18 cellular contexts compared by ENCODE assay signal in the genomic region with DNA sequence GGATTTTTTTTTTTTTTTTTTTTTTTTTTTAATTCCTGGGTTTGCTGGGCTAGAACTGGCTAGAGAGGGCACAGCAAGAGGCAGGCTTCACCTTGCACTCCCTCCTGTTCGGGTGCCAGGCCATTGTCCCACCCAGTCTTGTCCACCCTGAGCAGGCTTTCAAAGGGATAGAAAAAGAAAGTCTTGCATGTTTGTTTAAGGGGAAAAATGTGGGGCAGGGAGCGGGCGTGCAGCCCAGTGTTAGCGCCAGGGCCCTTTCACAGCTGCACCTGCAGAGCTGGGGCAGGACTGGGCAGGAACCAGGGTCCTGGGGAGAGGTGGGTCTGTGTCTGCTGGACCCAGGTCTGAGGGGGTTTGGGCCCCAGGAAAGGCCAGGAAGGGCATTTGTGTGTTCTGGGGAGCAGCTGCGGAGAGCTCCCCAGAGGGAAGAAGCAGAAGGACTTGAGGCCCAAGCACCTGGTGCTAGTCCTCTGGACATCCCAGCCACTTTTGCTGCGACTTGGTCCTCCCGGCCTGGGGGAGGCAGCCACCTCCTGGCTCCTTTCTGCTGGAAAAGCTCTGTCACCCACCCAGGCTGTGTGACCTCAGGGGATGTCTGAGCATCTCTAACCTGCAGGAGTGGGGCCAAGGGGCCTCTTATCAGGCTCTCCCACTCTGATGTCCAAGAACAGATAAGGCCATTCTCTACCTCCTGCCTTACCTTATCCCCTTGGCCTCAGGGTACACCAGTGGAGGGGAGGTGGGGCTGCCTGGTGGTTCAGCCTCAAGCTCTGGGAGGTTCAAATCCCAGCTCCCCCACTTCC. TPM values are rescaled to one million over a fixed set of nuclear protein-coding genes. Genes with fewer than 3 reads are reported as not detected.
DNase-seq lines count a peak whose midpoint lies in the region; ATAC-seq and TF ChIP-seq lines count a peak whose summit lies in the region.
"Had no signal": no experiment of that assay in that cellular context is flagged by ENCODE, and none has a peak within 500 bp of the region (broad histone marks: within the 10 kb centered on the region; RNA-seq: fewer than 3 reads in every experiment).

No MANE protein-coding gene starts in this region.

- H3K4me3 Mint-ChIP-seq in CD8-positive, alpha-beta T cell: peak overlapping the region; percentile 15
- no peak overlapping the region for H3K4me3 Mint-ChIP-seq in activated naive CD8-positive, alpha-beta T cell treated with anti-CD3 and anti-CD28 coated beads for 36 hours
- peak overlapping the region in 7 of 10 donors; percentile 21 to 87 (median 79) for H3K4me3 Mint-ChIP-seq in naive thymus-derived CD4-positive, alpha-beta T cell
- H3K4me3 Mint-ChIP-seq: activated naive CD4-positive, alpha-beta T cell treated with anti-CD3 and anti-CD28 coated beads for 36 hours had no signal

- POLR2A ChIA-PET in A673 (lab: Charles Lee; ENCODE audit: low non-redundant PET): no interaction called here
- POLR2A ChIA-PET in CD8-positive, alpha-beta T cell (lab: Charles Lee): interaction anchor here (0.5 to 4.5 kb wide), 3 partner anchors 8 to 88 kb away, joined by 4 to 26 read pairs (median 4); no protein-coding TSS in a partner anchor
- POLR2A ChIA-PET in naive thymus-derived CD4-positive, alpha-beta T cell (lab: Charles Lee): interaction anchor here (0.7 to 2.1 kb wide), 8 partner anchors 11 to 548 kb away, joined by 3 to 9 read pairs (median 3); no protein-coding TSS in a partner anchor

- peak overlapping the region; percentile 98 for H3K27ac Mint-ChIP-seq in CD8-positive, alpha-beta T cell
- peak overlapping the region; percentile 83 for H3K27ac Mint-ChIP-seq in activated naive CD8-positive, alpha-beta T cell treated with anti-CD3 and anti-CD28 coated beads for 36 hours
- H3K27ac Mint-ChIP-seq in naive thymus-derived CD4-positive, alpha-beta T cell: peak overlapping the region; percentile 83 to 99 (median 94)

- no peak for TF ChIP-seq POLR2A in testis (IDR thresholded peaks at IDR 0.05)

- TF ChIP-seq CTCF in A673 (conservative IDR thresholded peaks at IDR 0.05; ENCODE audit: low read depth, low read length) (no peak), testis (IDR thresholded peaks at IDR 0.05) (no peak)
- no peak for TF ChIP-seq CTCF in CD8-positive, alpha-beta T cell (IDR thresholded peaks at IDR 0.05)

- 87 to 95% methylated on average over 3 to 7 of the region's 7 CpGs for WGBS in testis, 2 donors

- peaks cover 73% of the 10 kb centered on the region for H3K4me1 Mint-ChIP-seq in CD8-positive, alpha-beta T cell (ENCODE audit: low read depth)
- H3K4me1 Mint-ChIP-seq in activated naive CD8-positive, alpha-beta T cell treated with anti-CD3 and anti-CD28 coated beads for 36 hours: peaks cover 35% of the 10 kb centered on the region
- peaks cover 31 to 91% (median 68%) of the 10 kb centered on the region in 7 donors for H3K4me1 Mint-ChIP-seq in naive thymus-derived CD4-positive, alpha-beta T cell

- H3K9me3 ChIP-seq in A673 (ENCODE audit: low read depth, low read length, poor library complexity, severe bottlenecking) (no peaks in the 10 kb centered on the region), testis (no peaks in the 10 kb centered on the region)
- no peaks in the 10 kb centered on the region for H3K9me3 ChIP-seq in CD8-positive, alpha-beta T cell (ENCODE audit: low read length)
- no peaks in the 10 kb centered on the region for H3K9me3 ChIP-seq in naive thymus-derived CD4-positive, alpha-beta T cell (ENCODE audit: control insufficient read depth in 2 of 3, low read length in 3 of 3)
- H3K9me3 ChIP-seq: gastrocnemius medialis had no signal

- H3K9me3 Mint-ChIP-seq in CD8-positive, alpha-beta T cell: no peaks in the 10 kb centered on the region
- H3K9me3 Mint-ChIP-seq in activated naive CD8-positive, alpha-beta T cell treated with anti-CD3 and anti-CD28 coated beads for 36 hours: no peaks in the 10 kb centered on the region
- H3K9me3 Mint-ChIP-seq in naive thymus-derived CD4-positive, alpha-beta T cell: peaks cover 0 to 6% (median 0%) of the 10 kb centered on the region in 11 donors
- H3K9me3 Mint-ChIP-seq: activated naive CD4-positive, alpha-beta T cell treated with anti-CD3 and anti-CD28 coated beads for 36 hours had no signal

- intact Hi-C loops in A673 (cut with micrococcal nuclease; ENCODE audit: unreplicated experiment) (no loop called here), testis (cut with DNase I; ENCODE audit: low total_unique reads) (no loop called here)
- intact Hi-C loops in CD8-positive, alpha-beta T cell (cut with DNase I, micrococcal nuclease): no loop called here
- intact Hi-C loops in naive thymus-derived CD4-positive, alpha-beta T cell (cut with micrococcal nuclease): no loop called here

- CTCF ChIA-PET in A673 (lab: Charles Lee): interaction anchor here (0.5 kb wide), 1 partner anchor 49 kb away, joined by 3 read pairs; the partner anchor contains the start of gene CPNE2
- CTCF ChIA-PET in CD8-positive, alpha-beta T cell (lab: Charles Lee): interaction anchor here (0.7 to 3.5 kb wide), 7 partner anchors 11 to 69 kb away, joined by 3 to 16 read pairs (median 4); no protein-coding TSS in a partner anchor
- CTCF ChIA-PET in naive thymus-derived CD4-positive, alpha-beta T cell (lab: Charles Lee): interaction anchor here (0.9 kb wide), 1 partner anchor 12 kb away, joined by 3 read pairs; no protein-coding TSS in a partner anchor

- H3K4me3 ChIP-seq in A673 (ENCODE audit: low read depth, low read length, poor library complexity, severe bottlenecking): no peak overlapping the region
- no peak overlapping the region for H3K4me3 ChIP-seq in CD8-positive, alpha-beta T cell (ENCODE audit: low read depth, low read length)
- H3K4me3 ChIP-seq in naive thymus-derived CD4-positive, alpha-beta T cell (ENCODE audit: low read length): no peak overlapping the region
- H3K4me3 ChIP-seq in testis: no peak overlapping the region
- H3K4me3 ChIP-seq: cardiac muscle cell, gastrocnemius medialis had no signal

- H3K27ac ChIP-seq in A673 (ENCODE audit: low read depth, low read length, poor library complexity, severe bottlenecking): peak overlapping the region; percentile 69
- H3K27ac ChIP-seq in CD8-positive, alpha-beta T cell (ENCODE audit: low read depth, low read length): no peak overlapping the region
- peak overlapping the region; percentile 63 for H3K27ac ChIP-seq in naive thymus-derived CD4-positive, alpha-beta T cell (ENCODE audit: low read depth, low read length)
- no peak overlapping the region for H3K27ac ChIP-seq in testis
- H3K27ac ChIP-seq: cardiac muscle cell, gastrocnemius medialis had no signal

- BruUV-seq in A673 (replicated peaks; lab: Mats Ljungman, UMichigan): no TSS peak

- DNase-seq in A673 (ENCODE audit: low spot score): no peak
- DNase-seq in CD8-positive, alpha-beta T cell: no peak
- no peak for DNase-seq in activated naive CD8-positive, alpha-beta T cell treated with anti-CD3 and anti-CD28 coated beads for 36 hours
- no peak for DNase-seq in naive thymus-derived CD4-positive, alpha-beta T cell
- DNase-seq in CD1c-positive myeloid dendritic cell (ENCODE audit: extremely low spot score): no peak
- no peak for DNase-seq in testis
- no peak for DNase-seq in OCI-M2 (lab: John Stamatoyannopoulos, UW; ENCODE audit: unreplicated experiment)
- DNase-seq: AML-193, gastrocnemius medialis, mesendoderm, MM.1S, NCI-H2029 treated with DMSO at 0.1 percent for 48 hours, NCI-H526 treated with DMSO at 0.1 percent for 48 hours, small intestine, T-helper 9 cell had no signal

- H3K27me3 ChIP-seq in A673 (replicated peaks; ENCODE audit: insufficient read depth, low read depth, low read length, poor library complexity): no peaks in the 10 kb centered on the region
- no peaks in the 10 kb centered on the region for H3K27me3 ChIP-seq in CD8-positive, alpha-beta T cell (ENCODE audit: insufficient read depth, low read length)
- H3K27me3 ChIP-seq in naive thymus-derived CD4-positive, alpha-beta T cell (ENCODE audit: control insufficient read depth in 2 of 2, insufficient read depth in 2 of 2, low read length in 2 of 2): no peaks in the 10 kb centered on the region
- H3K27me3 ChIP-seq in testis: no peaks in the 10 kb centered on the region
- H3K27me3 ChIP-seq: cardiac muscle cell, gastrocnemius medialis had no signal

- peaks cover 29% of the 10 kb centered on the region for H3K4me1 ChIP-seq in A673 (ENCODE audit: insufficient read depth, low read length, poor library complexity, severe bottlenecking)
- peaks cover 64% of the 10 kb centered on the region for H3K4me1 ChIP-seq in CD8-positive, alpha-beta T cell (ENCODE audit: insufficient read depth, low read length)
- H3K4me1 ChIP-seq in naive thymus-derived CD4-positive, alpha-beta T cell (ENCODE audit: control insufficient read depth in 2 of 2, insufficient read depth in 2 of 2, low read length in 2 of 2): peaks cover 30 to 53% of the 10 kb centered on the region in 2 donors
- H3K4me1 ChIP-seq in testis: peaks cover 11% of the 10 kb centered on the region

- no peaks in the 10 kb centered on the region for H3K36me3 ChIP-seq in A673 (ENCODE audit: insufficient read depth, low read length, poor library complexity, severe bottlenecking)
- peaks cover 4% of the 10 kb centered on the region for H3K36me3 ChIP-seq in CD8-positive, alpha-beta T cell (ENCODE audit: insufficient read depth, low read length)
- no peaks in the 10 kb centered on the region for H3K36me3 ChIP-seq in naive thymus-derived CD4-positive, alpha-beta T cell (ENCODE audit: control insufficient read depth in 2 of 3, insufficient read depth in 3 of 3, low read length in 3 of 3)
- H3K36me3 ChIP-seq in testis (ENCODE audit: low read depth, missing control alignments): no peaks in the 10 kb centered on the region
- H3K36me3 ChIP-seq: cardiac muscle cell, gastrocnemius medialis had no signal

- H3K27me3 Mint-ChIP-seq in CD8-positive, alpha-beta T cell (ENCODE audit: low read depth): no peaks in the 10 kb centered on the region
- peaks cover 3% of the 10 kb centered on the region for H3K27me3 Mint-ChIP-seq in activated naive CD8-positive, alpha-beta T cell treated with anti-CD3 and anti-CD28 coated beads for 36 hours
- no peaks in the 10 kb centered on the region for H3K27me3 Mint-ChIP-seq in naive thymus-derived CD4-positive, alpha-beta T cell

- no peak for ATAC-seq in CD8-positive, alpha-beta T cell
- no peak for ATAC-seq in naive thymus-derived CD4-positive, alpha-beta T cell
- no peak for ATAC-seq in GM21786 (IDR thresholded peaks at IDR 0.05; ENCODE audit: unreplicated experiment)
- ATAC-seq: gastrocnemius medialis had no signal

- peaks cover 45% of the 10 kb centered on the region for H3K36me3 Mint-ChIP-seq in CD8-positive, alpha-beta T cell
- H3K36me3 Mint-ChIP-seq in activated naive CD8-positive, alpha-beta T cell treated with anti-CD3 and anti-CD28 coated beads for 36 hours: peaks cover 4% of the 10 kb centered on the region
- peaks cover 0 to 8% (median 0%) of the 10 kb centered on the region in 5 donors for H3K36me3 Mint-ChIP-seq in naive thymus-derived CD4-positive, alpha-beta T cell

RNA-seq across cellular contexts. Expression of gene PSME3IP1, which starts 44.8 kb away (rescaled TPM):
- 128 and 133 TPM in 2 replicates for total RNA-seq in A673 (2021)
- 10 to 100 TPM; 82.6 to 87.2 TPM for total RNA-seq in CD8-positive, alpha-beta T cell
- total RNA-seq in activated naive CD8-positive, alpha-beta T cell treated with anti-CD3 and anti-CD28 coated beads for 36 hours: 100 to 1,000 TPM; 109 to 117 TPM
- 100 to 1,000 TPM; 109 to 159 (median 140) TPM for total RNA-seq in naive thymus-derived CD4-positive, alpha-beta T cell
- 10 to 100 TPM; 76.3 to 84.7 TPM for polyA plus RNA-seq in naive thymus-derived CD4-positive, alpha-beta T cell
- total RNA-seq in testis: 100 to 1,000 TPM in 1 of 2 donors, 10 to 100 TPM in 1; 96.4 to 122 TPM
- polyA plus RNA-seq in testis (ENCODE audit: insufficient read depth, low read depth, low replicate concordance): 224 TPM

RNA-seq across cellular contexts. Expression of gene RSPRY1, which starts 45.1 kb away (rescaled TPM):
- total RNA-seq in A673 (2021) (45.6 and 47.6 TPM in 2 replicates), testis (10 to 100 TPM; 73.3 to 81.2 TPM)
- total RNA-seq in CD8-positive, alpha-beta T cell: 10 to 100 TPM; 22.4 to 23.2 TPM
- 10 to 100 TPM; 27.2 to 30.5 TPM for total RNA-seq in activated naive CD8-positive, alpha-beta T cell treated with anti-CD3 and anti-CD28 coated beads for 36 hours
- 10 to 100 TPM; 24.1 to 40.5 (median 33.6) TPM for total RNA-seq in naive thymus-derived CD4-positive, alpha-beta T cell
- polyA plus RNA-seq in naive thymus-derived CD4-positive, alpha-beta T cell: 10 to 100 TPM; 22.2 to 34.2 TPM
- polyA plus RNA-seq in testis (ENCODE audit: insufficient read depth, low read depth, low replicate concordance): 53.0 TPM

RNA-seq across cellular contexts. Expression of gene CPNE2, which starts 48.7 kb away (rescaled TPM):
- total RNA-seq in A673 (2021): 38.1 and 43.6 TPM in 2 replicates
- 1 to 10 TPM; 5.7 to 6.8 TPM for total RNA-seq in CD8-positive, alpha-beta T cell
- total RNA-seq in activated naive CD8-positive, alpha-beta T cell treated with anti-CD3 and anti-CD28 coated beads for 36 hours: 10 to 100 TPM; 10.4 TPM
- total RNA-seq in naive thymus-derived CD4-positive, alpha-beta T cell: 10 to 100 TPM in 1 of 5 experiments, 1 to 10 TPM in 4; 1.1 to 11.7 (median 3.5) TPM
- polyA plus RNA-seq in naive thymus-derived CD4-positive, alpha-beta T cell: 10 to 100 TPM in 1 of 2 donors, 1 to 10 TPM in 1; 6.8 to 12.6 TPM
- 10 to 100 TPM; 18.3 to 25.2 TPM for total RNA-seq in testis
- 51.8 TPM for polyA plus RNA-seq in testis (ENCODE audit: insufficient read depth, low read depth, low replicate concordance)

Comparison
In these comparisons a context has a peak if more than half of its experiments do, and no peak if none do; other contexts are left out.
1. H3K27ac ChIP-seq: peak in A673 (single experiment) and naive thymus-derived CD4-positive, alpha-beta T cell (single experiment); none in CD8-positive, alpha-beta T cell (single experiment) and testis (0 of 2).
2. Peak in every context shown above with its lines, with median percentiles within 50 percentile points of each other: H3K27ac Mint-ChIP-seq.